Comparison of ENCODE assay signal across 8 cellular contexts in genomic region chr2:89938741-89939140, GRCh38.
DNase-seq lines count a peak whose midpoint lies in the region; ATAC-seq and TF ChIP-seq lines count a peak whose summit lies in the region.
"Not testable (repeated sequence)": the region's sequence is repeated elsewhere in the genome, so short reads cannot be mapped to it uniquely, and the experiment has no call there.

No MANE protein-coding gene starts in this region.

- not testable (repeated sequence) for H3K4me1 ChIP-seq in PC-3 (ENCODE audit: insufficient read depth, low read length)

- POLR2A ChIA-PET in PC-3 (lab: Charles Lee; ENCODE audit: unreplicated experiment): not testable (repeated sequence)

- CTCF ChIA-PET in PC-3 (lab: Charles Lee): not testable (repeated sequence)

- H4K20me1 ChIP-seq in PC-3 (ENCODE audit: low read length): not testable (repeated sequence)

- not testable (repeated sequence) for H3K27me3 ChIP-seq in GM06990 (replicated peaks; ENCODE audit: control insufficient read depth, insufficient read depth, low read length); PC-3 (ENCODE audit: low read length)

- H3K79me2 ChIP-seq in PC-3 (ENCODE audit: low read length): not testable (repeated sequence)

- H3K36me3 ChIP-seq in GM06990 (ENCODE audit: control insufficient read depth, insufficient read depth, low read length); PC-3 (ENCODE audit: low read depth, low read length): not testable (repeated sequence)

- not testable (repeated sequence) for H2AFZ ChIP-seq in PC-3 (ENCODE audit: low read length)

- not testable (repeated sequence) for H3K27ac ChIP-seq in PC-3 (ENCODE audit: low read length)

- not testable (repeated sequence) for H3F3A ChIP-seq in PC-3 (ENCODE audit: low read length, unreplicated experiment)

- TF ChIP-seq CTCF in GM06990 (IDR thresholded peaks at IDR 0.05; ENCODE audit: insufficient read depth, low read length, poor library complexity, severe bottlenecking) (peak; percentile 57), PC-3 (conservative IDR thresholded peaks at IDR 0.05; ENCODE audit: low read depth, low read length) (peak; percentile 24; the same call in 1 of the 2 replicates), fibroblast of mammary gland (conservative IDR thresholded peaks at IDR 0.05; ENCODE audit: control insufficient read depth, insufficient read depth, low read depth, low read length) (peak; percentile 17)

- not testable (repeated sequence) for H3K9me3 ChIP-seq in PC-3 (ENCODE audit: low read length)

- not testable (repeated sequence) for H3K9me2 ChIP-seq in PC-3 (replicated peaks; ENCODE audit: low read length)

- H3K4me3 ChIP-seq in GM06990 (replicated peaks; ENCODE audit: low read depth, low read length); PC-3 (ENCODE audit: low read length); fibroblast of mammary gland (ENCODE audit: control insufficient read depth, low read depth, low read length): not testable (repeated sequence)

- ATAC-seq in GM18870 (IDR thresholded peaks at IDR 0.05; ENCODE audit: unreplicated experiment) (peak; percentile 93), GM21447 (IDR thresholded peaks at IDR 0.05; ENCODE audit: unreplicated experiment) (peak; percentile 92), HG02870 (IDR thresholded peaks at IDR 0.05; ENCODE audit: unreplicated experiment) (peak; percentile 94), HG03378 (IDR thresholded peaks at IDR 0.05; ENCODE audit: unreplicated experiment) (peak; percentile 100)
- not testable (repeated sequence) for ATAC-seq in PC-3
- ATAC-seq in stimulated activated naive CD8-positive, alpha-beta T cell treated with anti-CD3 and anti-CD28 coated beads, Interleukin-15, Interleukin-2, amounts not matched to agents 100 U/mL and 50 U/mL, for 24 hours: peak; percentile 71

- H3K9ac ChIP-seq in PC-3 (ENCODE audit: low read length): not testable (repeated sequence)

- BruUV-seq in PC-3 (replicated peaks; lab: Mats Ljungman, UMichigan): not testable (repeated sequence)

- intact Hi-C loops in PC-3 (cut with micrococcal nuclease): not testable (repeated sequence)

- H3K4me2 ChIP-seq in PC-3 (ENCODE audit: low read length): not testable (repeated sequence)

- DNase-seq in GM06990 (ENCODE audit: extremely low read depth, insufficient read length); PC-3; stimulated activated naive CD8-positive, alpha-beta T cell treated with anti-CD3 and anti-CD28 coated beads, Interleukin-15, Interleukin-2, amounts not matched to agents 100 U/mL and 50 U/mL, for 24 hours: not testable (repeated sequence)
- DNase-seq in fibroblast of mammary gland (ENCODE audit: low read depth): peak; percentile 27
